12 cellular contexts compared by ENCODE assay signal in the genomic region with DNA sequence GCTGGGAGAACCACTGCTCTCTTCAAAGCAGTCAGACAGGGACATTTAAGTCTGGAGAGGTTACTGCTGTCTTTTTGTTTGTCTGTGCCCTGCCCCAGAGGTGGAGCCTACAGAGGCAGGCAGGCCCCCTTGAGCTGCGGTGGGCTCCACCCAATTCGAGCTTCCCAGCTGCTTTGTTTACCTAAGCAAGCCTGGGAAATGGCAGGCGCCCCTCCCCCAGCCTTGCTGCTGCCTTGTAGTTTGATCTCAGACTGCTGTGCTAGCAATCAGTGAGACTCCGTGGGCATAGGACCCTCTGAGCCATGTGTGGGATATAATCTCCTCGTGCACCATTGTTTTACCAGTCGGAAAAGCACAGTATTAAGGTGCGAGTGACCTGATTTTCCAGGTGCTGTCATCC. TPM values are rescaled to one million over a fixed set of nuclear protein-coding genes. Genes with fewer than 3 reads are reported as not detected.
"Had no signal": no experiment of that assay in that cellular context is flagged by ENCODE, and none has a peak within 500 bp of the region (broad histone marks: within the 10 kb centered on the region; RNA-seq: fewer than 3 reads in every experiment).

No MANE protein-coding gene starts in this region.

RNA-seq across cellular contexts. Expression of a gene that starts 40.0 kb away (rescaled TPM):
- total RNA-seq: activated B cell treated with CpG ODN at 0.5 μM for 24 hours; activated CD4-positive, alpha-beta memory T cell treated with anti-CD3 and anti-CD28 coated beads, Interleukin-2, amount 10 ng/mL, durations not matched to agents 7 days and 5 days; activated CD4-positive, alpha-beta T cell treated with anti-CD3 and anti-CD28 coated beads for 36 hours; activated CD4-positive, alpha-beta T cell treated with anti-CD3 and anti-CD28 coated beads, Interleukin-2, amount 10 ng/mL, durations not matched to agents 24 days and 14 days; activated CD4-positive, alpha-beta T cell treated with anti-CD3 and anti-CD28 coated beads, Interleukin-2, amount 10 ng/mL, durations not matched to agents 7 days and 5 days; activated CD8-positive, alpha-beta memory T cell treated with anti-CD3 and anti-CD28 coated beads for 36 hours; activated CD8-positive, alpha-beta memory T cell treated with anti-CD3 and anti-CD28 coated beads, Interleukin-2, amount 10 ng/mL, durations not matched to agents 7 days and 5 days; activated CD8-positive, alpha-beta T cell treated with anti-CD3 and anti-CD28 coated beads for 36 hours; activated CD8-positive, alpha-beta T cell treated with anti-CD3 and anti-CD28 coated beads, Interleukin-2, amount 10 ng/mL, durations not matched to agents 7 days and 5 days; T-helper 1 cell treated with Interleukin-12 subunit alpha and Interleukin-12 subunit beta and Interleukin-4 antibody, amounts not matched to agents 30 ng/mL and 1 ng/mL, for 36 hours; T-helper 17 cell; T-helper 2 cell treated with Interferon-gamma antibody and Interleukin-4, amounts not matched to agents 100 ng/mL and 5 ng/mL, for 36 hours had no signal
